ENCODE assay signal across 16 cellular contexts in the genomic region with DNA sequence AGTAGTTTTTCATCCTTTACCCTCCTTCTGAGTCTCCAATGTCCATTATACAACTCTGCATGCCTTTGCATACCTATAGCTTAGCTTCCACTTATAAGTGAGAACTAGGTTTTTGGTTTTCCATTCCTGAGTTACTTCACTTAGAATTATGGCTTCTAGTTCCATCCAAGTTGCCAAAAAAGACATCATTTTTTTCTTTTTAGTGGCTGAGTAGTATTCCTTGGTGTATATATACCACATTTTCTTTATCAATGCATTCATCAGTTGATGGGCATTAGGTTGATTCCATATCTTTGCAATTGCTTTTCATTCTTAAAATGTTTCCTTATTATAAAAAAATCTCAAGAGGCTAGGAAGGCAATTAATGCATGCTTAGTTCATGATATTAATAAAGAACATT.
DNase-seq lines count a peak whose midpoint lies in the region; ATAC-seq and TF ChIP-seq lines count a peak whose summit lies in the region.
"Had no signal": no experiment of that assay in that cellular context is flagged by ENCODE, and none has a peak within 500 bp of the region (broad histone marks: within the 10 kb centered on the region; RNA-seq: fewer than 3 reads in every experiment).

No MANE protein-coding gene starts in this region.

- peak overlapping the region in 5 of 7 donors; percentile 12 to 83 (median 51) for H3K27ac Mint-ChIP-seq in CD14-positive monocyte
- H3K27ac Mint-ChIP-seq in CD4-positive, alpha-beta memory T cell: no peak overlapping the region
- H3K27ac Mint-ChIP-seq: B cell had no signal

- H3K27ac ChIP-seq in SJCRH30: peak overlapping the region; percentile 61
- peak overlapping the region in 3 of 4 donors; percentile 85 to 89 (median 87) for H3K27ac ChIP-seq in body of pancreas
- peak overlapping the region; percentile 40 to 84 (median 72) for H3K27ac ChIP-seq in gastrocnemius medialis
- H3K27ac ChIP-seq in CD4-positive, alpha-beta memory T cell (ENCODE audit: low read depth, low read length): no peak overlapping the region

- POLR2A ChIA-PET in CD4-positive, alpha-beta memory T cell (lab: Charles Lee; ENCODE audit: partially characterized antibody): no interaction called here

- peaks cover 5% of the 10 kb centered on the region in 2 donors for H3K36me3 Mint-ChIP-seq in CD14-positive monocyte
- no peaks in the 10 kb centered on the region for H3K36me3 Mint-ChIP-seq in CD4-positive, alpha-beta memory T cell

- TF ChIP-seq POLR2A in body of pancreas (IDR thresholded peaks at IDR 0.05): no peak
- TF ChIP-seq POLR2A in gastrocnemius medialis (IDR thresholded peaks at IDR 0.05): no peak

- no peaks in the 10 kb centered on the region for H3K27me3 ChIP-seq in SJCRH30
- H3K27me3 ChIP-seq in body of pancreas: no peaks in the 10 kb centered on the region
- H3K27me3 ChIP-seq in gastrocnemius medialis: no peaks in the 10 kb centered on the region
- no peaks in the 10 kb centered on the region for H3K27me3 ChIP-seq in CD4-positive, alpha-beta memory T cell (ENCODE audit: insufficient read depth, low read length)

- in situ Hi-C loops in gastrocnemius medialis (cut with MboI; ENCODE audit: low sequenced_read_pairs in 4 of 4): no loop called here

- H3K4me3 ChIP-seq in SJCRH30 (no peak overlapping the region), body of pancreas (no peak overlapping the region), gastrocnemius medialis (no peak overlapping the region)
- no peak overlapping the region for H3K4me3 ChIP-seq in CD4-positive, alpha-beta memory T cell (ENCODE audit: low read length in 2 of 2)

- DNase-seq in CD14-positive monocyte (ENCODE audit: low spot score) (no peak), SJCRH30 (no peak), body of pancreas (no peak), gastrocnemius medialis (no peak), SIG-M5 (lab: John Stamatoyannopoulos, UW) (no peak), NCI-H774 (lab: John Stamatoyannopoulos, UW) (no peak)
- DNase-seq in CD4-positive, alpha-beta memory T cell: no peak
- DNase-seq: GF-D8, NCI-H1417, NCI-H1694 treated with DMSO at 0.1 percent for 48 hours, NCI-H2081 treated with DMSO at 0.1 percent for 48 hours, NCI-H2171 treated with DMSO at 0.1 percent for 48 hours, NCI-H524 treated with DMSO at 0.1 percent for 48 hours, OCI-M1 had no signal

- H3K9me3 ChIP-seq in SJCRH30 (replicated peaks) (no peaks in the 10 kb centered on the region), body of pancreas (no peaks in the 10 kb centered on the region), gastrocnemius medialis (no peaks in the 10 kb centered on the region)
- no peaks in the 10 kb centered on the region for H3K9me3 ChIP-seq in CD4-positive, alpha-beta memory T cell (ENCODE audit: control insufficient read depth in 1 of 2, low read length in 2 of 2)

- peaks cover 0 to 1% (median 1%) of the 10 kb centered on the region in 7 donors for H3K9me3 Mint-ChIP-seq in CD14-positive monocyte
- H3K9me3 Mint-ChIP-seq in CD4-positive, alpha-beta memory T cell: no peaks in the 10 kb centered on the region
- H3K9me3 Mint-ChIP-seq: IgD-negative memory B cell had no signal

- H3K4me1 ChIP-seq in SJCRH30: peaks cover 36% of the 10 kb centered on the region
- peaks cover 54% of the 10 kb centered on the region for H3K4me1 ChIP-seq in body of pancreas
- H3K4me1 ChIP-seq in gastrocnemius medialis: peaks cover 28 to 38% of the 10 kb centered on the region in 2 donors
- no peaks in the 10 kb centered on the region for H3K4me1 ChIP-seq in CD4-positive, alpha-beta memory T cell (ENCODE audit: insufficient read depth, low read length)

- intact Hi-C loops in CD14-positive monocyte (cut with micrococcal nuclease) (no loop called here), body of pancreas (cut with DNase I) (no loop called here), gastrocnemius medialis (cut with DNase I; ENCODE audit: low total_unique reads) (loop anchor here (5.0 kb wide), 1 partner anchor 44 kb away; no protein-coding TSS in a partner anchor)
- intact Hi-C loops in CD4-positive, alpha-beta memory T cell (cut with micrococcal nuclease): no loop called here

- H3K4me3 Mint-ChIP-seq in CD14-positive monocyte: no peak overlapping the region
- H3K4me3 Mint-ChIP-seq in CD4-positive, alpha-beta memory T cell: no peak overlapping the region
- H3K4me3 Mint-ChIP-seq: B cell, IgD-negative memory B cell had no signal

- ATAC-seq in body of pancreas: no peak
- ATAC-seq in gastrocnemius medialis: no peak

- CTCF ChIA-PET in CD4-positive, alpha-beta memory T cell (lab: Charles Lee; ENCODE audit: partially characterized antibody): no interaction called here

- peaks cover 45% of the 10 kb centered on the region for H3K4me1 Mint-ChIP-seq in CD14-positive monocyte
- no peaks in the 10 kb centered on the region for H3K4me1 Mint-ChIP-seq in CD4-positive, alpha-beta memory T cell
- H3K4me1 Mint-ChIP-seq: B cell, IgD-negative memory B cell had no signal

- no peaks in the 10 kb centered on the region for H3K36me3 ChIP-seq in SJCRH30
- no peaks in the 10 kb centered on the region for H3K36me3 ChIP-seq in body of pancreas (replicated peaks in 1 of 2; ENCODE audit: insufficient read depth in 1 of 2, low read depth in 2 of 2)
- H3K36me3 ChIP-seq in gastrocnemius medialis: no peaks in the 10 kb centered on the region
- no peaks in the 10 kb centered on the region for H3K36me3 ChIP-seq in CD4-positive, alpha-beta memory T cell (ENCODE audit: insufficient read depth, low read length)

- TF ChIP-seq CTCF in CD14-positive monocyte (IDR thresholded peaks at IDR 0.05) (no peak), body of pancreas (IDR thresholded peaks at IDR 0.05) (no peak), gastrocnemius medialis (IDR thresholded peaks at IDR 0.05 in 4 of 5, conservative IDR thresholded peaks at IDR 0.05 in 1 of 5) (no peak)

- H3K27me3 Mint-ChIP-seq in CD14-positive monocyte (ENCODE audit: low read depth in 3 of 3): peaks cover 0 to 2% (median 2%) of the 10 kb centered on the region in 3 donors
- H3K27me3 Mint-ChIP-seq in CD4-positive, alpha-beta memory T cell: no peaks in the 10 kb centered on the region
- H3K27me3 Mint-ChIP-seq: B cell had no signal

Comparison
In these comparisons a context has a peak if more than half of its experiments do, and no peak if none do; other contexts are left out.
1. H3K27ac Mint-ChIP-seq: peak in CD14-positive monocyte (5 of 7); none in CD4-positive, alpha-beta memory T cell (0 of 7).